ENCODE assay signal across 12 cellular contexts in the genomic region with DNA sequence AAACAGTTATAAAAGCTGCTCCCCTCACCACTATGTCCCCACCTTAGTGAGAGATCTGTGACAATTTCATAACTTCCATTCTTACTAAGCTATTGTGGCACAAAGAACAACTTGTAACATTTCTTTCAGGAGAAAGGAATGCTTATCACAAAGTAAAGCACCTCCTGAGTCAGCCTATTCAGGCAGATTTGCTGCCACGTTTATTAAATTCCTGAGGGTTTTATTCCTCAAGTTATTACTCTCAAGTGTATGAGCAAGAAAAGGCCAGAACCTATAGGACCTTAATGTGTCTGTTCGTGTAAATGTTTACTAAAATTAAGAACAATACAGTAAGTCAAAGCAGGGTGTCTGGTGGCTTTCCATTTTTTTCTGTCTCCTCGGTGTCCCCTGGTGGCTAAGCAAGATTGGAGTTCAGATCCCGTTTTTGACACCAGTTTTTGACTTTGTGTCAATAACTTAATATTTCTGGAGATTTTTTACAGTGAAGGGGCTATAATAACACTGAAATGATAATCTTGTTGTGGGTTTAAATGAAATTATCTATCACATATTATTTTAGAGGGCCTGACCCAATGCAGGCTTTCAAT.
DNase-seq lines count a peak whose midpoint lies in the region; ATAC-seq and TF ChIP-seq lines count a peak whose summit lies in the region.
"Had no signal": no experiment of that assay in that cellular context is flagged by ENCODE, and none has a peak within 500 bp of the region (broad histone marks: within the 10 kb centered on the region; RNA-seq: fewer than 3 reads in every experiment).

No MANE protein-coding gene starts in this region.

- no peak overlapping the region for H3K27ac ChIP-seq in VCaP
- H3K27ac ChIP-seq in left lung: no peak overlapping the region
- no peak overlapping the region for H3K27ac ChIP-seq in substantia nigra (ENCODE audit: low read depth, low read length, poor library complexity, severe bottlenecking)
- H3K27ac ChIP-seq: tibial nerve had no signal

- H3K36me3 ChIP-seq in left lung: no peaks in the 10 kb centered on the region
- H3K36me3 ChIP-seq: tibial nerve had no signal

- no peaks in the 10 kb centered on the region for H3K4me1 ChIP-seq in left lung
- H3K4me1 ChIP-seq: tibial nerve had no signal

- no peaks in the 10 kb centered on the region for H3K9me3 ChIP-seq in left lung
- H3K9me3 ChIP-seq: tibial nerve had no signal

- ATAC-seq in left lung: peak; percentile 64
- ATAC-seq: K562 had no signal

- no peaks in the 10 kb centered on the region for H3K27me3 ChIP-seq in left lung
- H3K27me3 ChIP-seq: tibial nerve had no signal

- no peak overlapping the region for H3K4me3 ChIP-seq in left lung
- H3K4me3 ChIP-seq: K562, tibial nerve had no signal

- in situ Hi-C loops in KBM-7 (cut with MboI; ENCODE audit: low pct_unique_long_range_greater_than_20kb, low sequenced_read_pairs): no loop called here

- DNase-seq in DMS53 (lab: John Stamatoyannopoulos, UW) (peak; percentile 45), DMS53 treated with DMSO at 0.1 percent for 48 hours (lab: John Stamatoyannopoulos, UW; ENCODE audit: unreplicated experiment) (no peak), KBM-7 (peak; percentile 1), left lung (no peak), posterior cingulate gyrus (no peak), substantia nigra (lab: John Stamatoyannopoulos, UW) (no peak), ureter (ENCODE audit: low spot score) (no peak)
- DNase-seq: activated T-cell treated with anti-CD3 and anti-CD28 coated beads, Interleukin-2, amount 50 U/mL, for 48 hours; foreskin melanocyte had no signal

- TF ChIP-seq CTCF in VCaP (conservative IDR thresholded peaks at IDR 0.05) (peak; percentile 51), left lung (IDR thresholded peaks at IDR 0.05) (no peak)

- intact Hi-C loops in left lung (cut with DNase I) (no loop called here), posterior cingulate gyrus (cut with DNase I) (no loop called here)

Comparison
In these comparisons a context has a peak if more than half of its experiments do, and no peak if none do; other contexts are left out.
1. DNase-seq: peak in DMS53 (single experiment) and KBM-7 (single experiment); none in DMS53 treated with DMSO at 0.1 percent for 48 hours (single experiment), left lung (0 of 2), posterior cingulate gyrus (0 of 10), substantia nigra (0 of 49) and ureter (single experiment).